Comparison of ENCODE assay signal across 25 cellular contexts in the genomic region with DNA sequence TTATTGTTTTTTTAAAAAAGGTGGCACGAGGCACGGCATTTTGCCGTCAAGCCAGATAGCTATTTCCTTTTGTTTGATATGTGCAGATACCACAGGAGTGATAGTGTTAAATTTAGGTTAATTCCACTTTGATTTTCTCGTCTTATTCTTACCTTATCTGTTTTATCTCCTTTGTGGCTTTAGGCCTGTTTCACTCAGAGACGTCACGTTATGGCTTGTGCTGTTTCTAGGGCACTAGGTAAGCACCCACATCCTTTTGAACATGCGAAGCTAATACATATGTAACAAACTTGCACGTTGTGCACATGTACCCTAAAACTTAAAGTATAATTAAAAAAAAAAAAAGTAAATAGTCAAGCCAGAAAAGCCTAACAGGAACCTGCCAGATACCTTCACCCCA. TPM values are rescaled to one million over a fixed set of nuclear protein-coding genes. Genes with fewer than 3 reads are reported as not detected.
DNase-seq lines count a peak whose midpoint lies in the region; ATAC-seq and TF ChIP-seq lines count a peak whose summit lies in the region.
"Had no signal": no experiment of that assay in that cellular context is flagged by ENCODE, and none has a peak within 500 bp of the region (broad histone marks: within the 10 kb centered on the region; RNA-seq: fewer than 3 reads in every experiment).

No MANE protein-coding gene starts in this region.

- POLR2A ChIA-PET in CD4-positive, alpha-beta T cell (lab: Charles Lee): interaction anchor here (0.7 to 3.1 kb wide), 19 partner anchors 9 to 291 kb away, joined by 3 to 69 read pairs (median 6); a partner anchor contains a TSS
- POLR2A ChIA-PET in CD8-positive, alpha-beta memory T cell (lab: Charles Lee): interaction anchor here (0.6 to 1.9 kb wide), 7 partner anchors 19 to 786 kb away, joined by 3 to 21 read pairs (median 4); a partner anchor contains a TSS
- POLR2A ChIA-PET in activated CD8-positive, alpha-beta T cell treated with anti-CD3 and anti-CD28 coated beads, Interleukin-2, amount 10 ng/mL, durations not matched to agents 7 days and 5 days (lab: Charles Lee): interaction anchor here (1.2 to 2.8 kb wide), 3 partner anchors 17 to 125 kb away, joined by 3 to 10 read pairs (median 4); a partner anchor contains a TSS
- POLR2A ChIA-PET in WTC11 (lab: Charles Lee): interaction anchor here (0.7 kb wide), 1 partner anchor 159 kb away, joined by 3 read pairs; no protein-coding TSS in a partner anchor

- H3K27me3 Mint-ChIP-seq in CD4-positive, alpha-beta T cell: no peaks in the 10 kb centered on the region
- H3K27me3 Mint-ChIP-seq in CD8-positive, alpha-beta memory T cell: peaks cover 13 to 16% of the 10 kb centered on the region in 2 donors
- peaks cover 10% of the 10 kb centered on the region for H3K27me3 Mint-ChIP-seq in activated CD8-positive, alpha-beta T cell treated with anti-CD3 and anti-CD28 coated beads, Interleukin-2, amount 10 ng/mL, durations not matched to agents 7 days and 5 days (ENCODE audit: low read depth)
- H3K27me3 Mint-ChIP-seq in WTC11 (ENCODE audit: low read depth): no peaks in the 10 kb centered on the region; the same call in 1 of the 2 replicates

- peak overlapping the region; percentile 53 for H3K27ac ChIP-seq in CD4-positive, alpha-beta T cell (ENCODE audit: low read depth, low read length)
- peak overlapping the region; percentile 25 for H3K27ac ChIP-seq in CD8-positive, alpha-beta memory T cell (ENCODE audit: low read depth, low read length)
- H3K27ac ChIP-seq: C4-2B, heart right ventricle, parathyroid adenoma, VCaP had no signal

- peak overlapping the region; percentile 71 for H3K27ac Mint-ChIP-seq in CD4-positive, alpha-beta T cell
- peak overlapping the region; percentile 30 to 90 (median 82) for H3K27ac Mint-ChIP-seq in CD8-positive, alpha-beta memory T cell
- H3K27ac Mint-ChIP-seq in activated CD8-positive, alpha-beta T cell treated with anti-CD3 and anti-CD28 coated beads, Interleukin-2, amount 10 ng/mL, durations not matched to agents 7 days and 5 days: peak overlapping the region; percentile 12
- no peak overlapping the region for H3K27ac Mint-ChIP-seq in WTC11

- no peaks in the 10 kb centered on the region for H3K27me3 ChIP-seq in CD4-positive, alpha-beta T cell (ENCODE audit: control insufficient read depth, insufficient read depth, low read length)
- H3K27me3 ChIP-seq in CD8-positive, alpha-beta memory T cell (ENCODE audit: insufficient read depth, low read length, poor library complexity, severe bottlenecking): no peaks in the 10 kb centered on the region
- H3K27me3 ChIP-seq: heart right ventricle had no signal

- peak overlapping the region; percentile 50 for H3K4me3 ChIP-seq in CD8-positive, alpha-beta memory T cell (ENCODE audit: low read length)
- H3K4me3 ChIP-seq: GM12878, HAP-1, heart right ventricle, K562 had no signal

- peak overlapping the region; percentile 4 for H3K4me3 Mint-ChIP-seq in CD4-positive, alpha-beta T cell
- H3K4me3 Mint-ChIP-seq in CD8-positive, alpha-beta memory T cell: peak overlapping the region in 6 of 7 donors; percentile 4 to 62 (median 46)
- H3K4me3 Mint-ChIP-seq in activated CD8-positive, alpha-beta T cell treated with anti-CD3 and anti-CD28 coated beads, Interleukin-2, amount 10 ng/mL, durations not matched to agents 7 days and 5 days: no peak overlapping the region
- no peak overlapping the region for H3K4me3 Mint-ChIP-seq in WTC11

- no peaks in the 10 kb centered on the region for H3K9me3 ChIP-seq in CD4-positive, alpha-beta T cell (ENCODE audit: control insufficient read depth, low read length)
- H3K9me3 ChIP-seq in CD8-positive, alpha-beta memory T cell (ENCODE audit: low read length): no peaks in the 10 kb centered on the region
- H3K9me3 ChIP-seq: HAP-1, heart right ventricle had no signal

- no peaks in the 10 kb centered on the region for H3K36me3 Mint-ChIP-seq in CD4-positive, alpha-beta T cell (ENCODE audit: low read depth)
- no peaks in the 10 kb centered on the region for H3K36me3 Mint-ChIP-seq in CD8-positive, alpha-beta memory T cell
- peaks cover 5% of the 10 kb centered on the region for H3K36me3 Mint-ChIP-seq in activated CD8-positive, alpha-beta T cell treated with anti-CD3 and anti-CD28 coated beads, Interleukin-2, amount 10 ng/mL, durations not matched to agents 7 days and 5 days (ENCODE audit: low read depth)
- H3K36me3 Mint-ChIP-seq in WTC11: no peaks in the 10 kb centered on the region

- H3K36me3 ChIP-seq in CD8-positive, alpha-beta memory T cell (ENCODE audit: insufficient read depth, low read length): no peaks in the 10 kb centered on the region
- H3K36me3 ChIP-seq: HAP-1, heart right ventricle had no signal

- no peaks in the 10 kb centered on the region for H3K9me3 Mint-ChIP-seq in CD4-positive, alpha-beta T cell
- peaks cover 0 to 3% (median 0%) of the 10 kb centered on the region in 5 donors for H3K9me3 Mint-ChIP-seq in CD8-positive, alpha-beta memory T cell
- no peaks in the 10 kb centered on the region for H3K9me3 Mint-ChIP-seq in activated CD8-positive, alpha-beta T cell treated with anti-CD3 and anti-CD28 coated beads, Interleukin-2, amount 10 ng/mL, durations not matched to agents 7 days and 5 days (ENCODE audit: insufficient read depth)
- peaks cover 7% of the 10 kb centered on the region for H3K9me3 Mint-ChIP-seq in WTC11

- peak; percentile 92 for ATAC-seq in CD4-positive, alpha-beta T cell (ENCODE audit: poor library complexity)
- peak; percentile 92 for ATAC-seq in activated CD8-positive, alpha-beta T cell treated with anti-CD3 and anti-CD28 coated beads, Interleukin-2, amount 10 ng/mL, durations not matched to agents 7 days and 5 days
- ATAC-seq in WTC11: no peak
- ATAC-seq: esophagus mucosa, GM12878, heart right ventricle, K562 had no signal

- no peak for TF ChIP-seq CTCF in CD4-positive, alpha-beta T cell (IDR thresholded peaks at IDR 0.05)
- no peak for TF ChIP-seq CTCF in WTC11 (IDR thresholded peaks at IDR 0.05)

- CTCF ChIA-PET in CD4-positive, alpha-beta T cell (lab: Charles Lee): interaction anchor here (1.2 to 3.0 kb wide), 5 partner anchors 10 to 179 kb away, joined by 3 to 20 read pairs (median 6); a partner anchor contains a TSS
- CTCF ChIA-PET in CD8-positive, alpha-beta memory T cell (lab: Charles Lee): interaction anchor here (1.2 to 4.6 kb wide), 6 partner anchors 11 to 179 kb away, joined by 3 to 26 read pairs (median 4); no protein-coding TSS in a partner anchor
- CTCF ChIA-PET in activated CD8-positive, alpha-beta T cell treated with anti-CD3 and anti-CD28 coated beads, Interleukin-2, amount 10 ng/mL, durations not matched to agents 7 days and 5 days (lab: Charles Lee): interaction anchor here (1.3 to 6.9 kb wide), 3 partner anchors 20 to 176 kb away, joined by 3 to 58 read pairs (median 30); no protein-coding TSS in a partner anchor
- CTCF ChIA-PET in WTC11 (lab: Charles Lee): no interaction called here

- DNase-seq in CD4-positive, alpha-beta T cell: peak in 9 of 10 experiments; percentile 13 to 74 (median 23)
- peak; percentile 21 to 91 (median 80) for DNase-seq in CD8-positive, alpha-beta memory T cell
- peak; percentile 80 for DNase-seq in activated CD8-positive, alpha-beta T cell treated with anti-CD3 and anti-CD28 coated beads, Interleukin-2, amount 10 ng/mL, durations not matched to agents 7 days and 5 days
- peak; percentile 51 for DNase-seq in effector CD4-positive, alpha-beta T cell
- DNase-seq in inferior parietal cortex (ENCODE audit: extremely low spot score): no peak
- DNase-seq in ureter (ENCODE audit: low spot score): no peak
- DNase-seq in WTC11 (ENCODE audit: low spot score): no peak
- no peak for DNase-seq in GM19238 (ENCODE audit: insufficient read length, low spot score)
- DNase-seq: aorta, cortex of kidney, EL, heart right ventricle, NCI-H1417 treated with DMSO at 0.1 percent for 48 hours had no signal

- peaks cover 80% of the 10 kb centered on the region for H3K4me1 ChIP-seq in CD8-positive, alpha-beta memory T cell (ENCODE audit: insufficient read depth, low read length)
- H3K4me1 ChIP-seq: HAP-1, parathyroid adenoma had no signal

- peaks cover 75% of the 10 kb centered on the region for H3K4me1 Mint-ChIP-seq in CD4-positive, alpha-beta T cell (ENCODE audit: low read depth)
- peaks cover 43 to 76% (median 61%) of the 10 kb centered on the region in 3 donors for H3K4me1 Mint-ChIP-seq in CD8-positive, alpha-beta memory T cell
- H3K4me1 Mint-ChIP-seq in activated CD8-positive, alpha-beta T cell treated with anti-CD3 and anti-CD28 coated beads, Interleukin-2, amount 10 ng/mL, durations not matched to agents 7 days and 5 days (ENCODE audit: low read depth): peaks cover 81% of the 10 kb centered on the region
- peaks cover 3% of the 10 kb centered on the region; the same call in 1 of the 2 replicates for H3K4me1 Mint-ChIP-seq in WTC11

- intact Hi-C loops in CD4-positive, alpha-beta T cell (cut with DNase I, micrococcal nuclease): loop anchor here (1.0 to 5.0 kb wide), 6 partner anchors 15 to 224 kb away; a partner anchor contains a TSS

TF ChIP-seq in WTC11, 78 proteins besides CTCF, POLR2A, EP300 and RAD21 (continues in another document):
- no peak for TF ChIP-seq JAZF1 (CRISPR knock-in tag; IDR thresholded peaks at IDR 0.05)
- TF ChIP-seq, protein P1, sequence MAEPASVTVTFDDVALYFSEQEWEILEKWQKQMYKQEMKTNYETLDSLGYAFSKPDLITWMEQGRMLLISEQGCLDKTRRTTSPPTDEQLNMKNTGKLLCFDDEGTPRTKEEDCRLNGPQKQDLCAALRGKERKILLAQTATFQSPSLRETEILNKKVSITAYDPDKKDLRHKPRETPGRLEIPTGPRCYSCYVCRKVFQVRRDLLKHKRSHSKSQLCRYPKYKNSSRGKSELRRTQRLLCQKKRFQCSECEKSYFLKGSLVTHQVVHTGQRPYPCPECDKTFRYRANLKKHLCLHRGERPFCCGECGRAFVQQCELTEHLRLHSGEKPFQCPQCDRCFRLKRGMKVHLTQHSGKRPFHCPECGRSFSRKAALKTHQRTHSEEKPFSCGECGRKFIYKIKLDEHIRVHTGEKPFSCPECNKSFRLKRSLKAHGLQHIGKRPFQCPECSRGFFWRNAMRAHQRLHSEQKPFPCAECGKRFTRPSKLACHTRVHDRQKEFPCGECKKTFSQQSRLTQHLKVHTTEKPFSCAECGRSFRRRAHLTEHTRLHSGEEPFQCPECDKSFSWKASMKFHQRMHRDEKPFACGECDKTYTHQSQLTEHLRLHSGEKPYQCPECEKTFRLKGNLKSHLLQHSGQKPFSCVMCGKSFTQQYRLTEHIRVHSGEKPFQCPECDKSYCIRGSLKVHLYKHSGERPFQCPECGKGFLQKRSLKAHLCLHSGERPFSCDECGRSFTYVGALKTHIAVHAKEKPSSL (CRISPR knock-in tag; conservative IDR thresholded peaks at IDR 0.05): no peak
- TF ChIP-seq ZNF317 (CRISPR knock-in tag; IDR thresholded peaks at IDR 0.05; ENCODE audit: borderline replicate concordance, low read depth): no peak
- no peak for TF ChIP-seq KAT7 (CRISPR knock-in tag; IDR thresholded peaks at IDR 0.05; ENCODE audit: borderline replicate concordance)
- no peak for TF ChIP-seq OVOL2 (CRISPR knock-in tag; IDR thresholded peaks at IDR 0.05; ENCODE audit: borderline replicate concordance)

RNA-seq across cellular contexts. Expression of a gene that starts 57.8 kb away (rescaled TPM):
- not detected for total RNA-seq in CD4-positive, alpha-beta T cell
- total RNA-seq in CD8-positive, alpha-beta memory T cell: not detected
- polyA plus RNA-seq in CD8-positive, alpha-beta memory T cell: not detected
- total RNA-seq in activated CD8-positive, alpha-beta T cell treated with anti-CD3 and anti-CD28 coated beads, Interleukin-2, amount 10 ng/mL, durations not matched to agents 7 days and 5 days: not detected
- not detected for total RNA-seq in ureter
- not detected in 3 replicates for total RNA-seq in WTC11 (2021)
- total RNA-seq: aorta, esophagus mucosa, GM12878, heart right ventricle, K562, kidney epithelial cell, mononuclear cell, NCI-H460, SK-MEL-5, urinary bladder had no signal
- polyA plus RNA-seq: aorta, GM12878, heart right ventricle, K562, urinary bladder had no signal

Comparison
In these comparisons a context has a peak if more than half of its experiments do, and no peak if none do; other contexts are left out.
1. DNase-seq: peak in CD4-positive, alpha-beta T cell (9 of 10), CD8-positive, alpha-beta memory T cell (5 of 5), activated CD8-positive, alpha-beta T cell treated with anti-CD3 and anti-CD28 coated beads, Interleukin-2, amount 10 ng/mL, durations not matched to agents 7 days and 5 days (single experiment) and effector CD4-positive, alpha-beta T cell (single experiment); none in inferior parietal cortex (single experiment), ureter (single experiment), WTC11 (single experiment) and GM19238 (single experiment).
2. H3K4me3 Mint-ChIP-seq: peak in CD4-positive, alpha-beta T cell (single experiment) and CD8-positive, alpha-beta memory T cell (6 of 7); none in activated CD8-positive, alpha-beta T cell treated with anti-CD3 and anti-CD28 coated beads, Interleukin-2, amount 10 ng/mL, durations not matched to agents 7 days and 5 days (single experiment) and WTC11 (single experiment).